ENCODE assay signal across 17 cellular contexts in the genomic region with DNA sequence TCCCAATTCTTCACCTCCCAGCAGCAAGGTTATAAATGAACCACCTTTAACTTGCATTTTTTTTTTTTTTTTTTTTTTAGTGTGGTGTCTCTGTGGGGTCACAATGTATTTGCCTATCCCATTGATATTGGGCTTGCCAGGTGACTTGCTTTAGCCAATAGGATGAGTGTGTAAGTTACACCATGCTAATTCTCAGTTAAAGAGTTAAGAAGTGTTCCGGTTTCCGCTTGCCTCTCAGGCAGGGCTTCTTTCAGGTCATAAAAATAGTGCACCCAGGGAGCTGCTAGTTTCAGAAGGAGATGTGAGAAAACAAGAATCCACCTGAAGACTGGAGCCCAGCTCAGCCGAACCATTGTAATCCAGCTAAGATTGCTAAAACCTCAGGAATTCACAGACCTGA.
DNase-seq lines count a peak whose midpoint lies in the region; ATAC-seq and TF ChIP-seq lines count a peak whose summit lies in the region.
"Had no signal": no experiment of that assay in that cellular context is flagged by ENCODE, and none has a peak within 500 bp of the region (broad histone marks: within the 10 kb centered on the region; RNA-seq: fewer than 3 reads in every experiment).

No MANE protein-coding gene starts in this region.

- H3K27me3 Mint-ChIP-seq in GM23338 (ENCODE audit: insufficient read depth, low read depth, poor library complexity), result no peaks in the 10 kb centered on the region
- H3K27me3 Mint-ChIP-seq in WTC11 (ENCODE audit: low read depth), result no peaks in the 10 kb centered on the region
- H3K27me3 Mint-ChIP-seq: B cell; CD4-positive, CD25-positive, alpha-beta regulatory T cell had no signal

- H3K79me2 ChIP-seq in GM23338 (replicated peaks; ENCODE audit: insufficient read depth), result no peaks in the 10 kb centered on the region

- H3K27me3 ChIP-seq in GM23338 (ENCODE audit: insufficient read depth), result no peaks in the 10 kb centered on the region
- no peaks in the 10 kb centered on the region for H3K27me3 ChIP-seq in adrenal gland
- H3K27me3 ChIP-seq: BLaER1 had no signal

- 87 to 94% (median 91%) methylated on average over 3 of the region's 3 CpGs for whole genome bisulfite sequencing in adrenal gland, 4 donors

- no peak overlapping the region for H3K4me3 Mint-ChIP-seq in GM23338
- H3K4me3 Mint-ChIP-seq in WTC11, result no peak overlapping the region
- H3K4me3 Mint-ChIP-seq: B cell; CD4-positive, CD25-positive, alpha-beta regulatory T cell; CD8-positive, alpha-beta T cell; H9 had no signal

- H3F3A ChIP-seq in GM23338 (replicated peaks; ENCODE audit: low read depth), result no peaks in the 10 kb centered on the region

- H2AFZ ChIP-seq in GM23338, result no peak overlapping the region

- H3K4me1 Mint-ChIP-seq in GM23338 (no peaks in the 10 kb centered on the region), WTC11 (peaks cover 7% of the 10 kb centered on the region)
- H3K4me1 Mint-ChIP-seq: B cell; CD4-positive, CD25-positive, alpha-beta regulatory T cell; H9 had no signal

- H3K27ac ChIP-seq in GM23338 (ENCODE audit: low read depth) (no peak overlapping the region), adrenal gland (no peak overlapping the region)
- H3K27ac ChIP-seq: BLaER1, C4-2B had no signal

- no peak overlapping the region for H3K4me2 ChIP-seq in GM23338
- H3K4me2 ChIP-seq: BLaER1 had no signal

- POLR2A ChIA-PET in WTC11 (lab: Charles Lee), result no interaction called here

- no peaks in the 10 kb centered on the region; the same call in 1 of the 2 replicates for H3K9me2 ChIP-seq in GM23338 (ENCODE audit: insufficient read depth)

- no peaks in the 10 kb centered on the region for H4K20me1 ChIP-seq in GM23338 (replicated peaks; ENCODE audit: insufficient read depth)
- H4K20me1 ChIP-seq: BLaER1 had no signal

- H3K4me1 ChIP-seq in GM23338 (ENCODE audit: insufficient read depth), result no peaks in the 10 kb centered on the region
- no peaks in the 10 kb centered on the region for H3K4me1 ChIP-seq in adrenal gland (replicated peaks in 1 of 2)
- H3K4me1 ChIP-seq: BLaER1, Caco-2 had no signal

- intact Hi-C loops in adrenal gland (cut with DNase I), result no loop called here

- no peaks in the 10 kb centered on the region for H3K36me3 ChIP-seq in GM23338 (ENCODE audit: insufficient read depth)
- no peaks in the 10 kb centered on the region for H3K36me3 ChIP-seq in adrenal gland (replicated peaks in 1 of 2)
- H3K36me3 ChIP-seq: BLaER1 had no signal

- H3K4me3 ChIP-seq in GM23338 (no peak overlapping the region), adrenal gland (no peak overlapping the region)
- H3K4me3 ChIP-seq: BLaER1 had no signal

- peak overlapping the region; percentile 67; the same call in 1 of the 2 replicates for H3K27ac Mint-ChIP-seq in GM23338
- peak overlapping the region; percentile 15; the same call in 1 of the 2 replicates for H3K27ac Mint-ChIP-seq in WTC11
- H3K27ac Mint-ChIP-seq: B cell; CD4-positive, CD25-positive, alpha-beta regulatory T cell; CD8-positive, alpha-beta T cell; H9 had no signal

- TF ChIP-seq POLR2A in adrenal gland (IDR thresholded peaks at IDR 0.05), result no peak

- TF ChIP-seq CTCF in GM23338 (conservative IDR thresholded peaks at IDR 0.05; ENCODE audit: low read depth in 2 of 2) (no peak), WTC11 (IDR thresholded peaks at IDR 0.05) (no peak), adrenal gland (IDR thresholded peaks at IDR 0.05) (no peak)

- CTCF ChIA-PET in WTC11 (lab: Charles Lee), result no interaction called here

- ATAC-seq in GM18867 (IDR thresholded peaks at IDR 0.05; ENCODE audit: unreplicated experiment), result peak; percentile 42
- no peak for ATAC-seq in GM23338
- ATAC-seq in WTC11, result peak; percentile 52
- ATAC-seq in GM21786 (IDR thresholded peaks at IDR 0.05; ENCODE audit: unreplicated experiment), result no peak
- ATAC-seq: CD8-positive, alpha-beta T cell; HCT116 had no signal

- H3K9me3 Mint-ChIP-seq in GM23338, result peaks cover 6% of the 10 kb centered on the region; the same call in 1 of the 3 replicates
- H3K9me3 Mint-ChIP-seq in WTC11, result peaks cover 10% of the 10 kb centered on the region; the same call in 1 of the 2 replicates
- H3K9me3 Mint-ChIP-seq: H9 had no signal

- DNase-seq in GM23338 (ENCODE audit: low spot score), result no peak
- DNase-seq in NCI-H69 (lab: John Stamatoyannopoulos, UW), result peak; percentile 12
- no peak for DNase-seq in WTC11 (ENCODE audit: low spot score)
- no peak for DNase-seq in AG08395 (ENCODE audit: low spot score)
- no peak for DNase-seq in adrenal gland
- DNase-seq: Caco-2; CD4-positive, CD25-positive, alpha-beta regulatory T cell; CD8-positive, alpha-beta T cell; DMS153; DND-41; H9 had no signal

- H3K9me3 ChIP-seq in adrenal gland (replicated peaks in 1 of 3), result no peaks in the 10 kb centered on the region
- H3K9me3 ChIP-seq: BLaER1, Caco-2 had no signal

- H3K36me3 Mint-ChIP-seq in GM23338 (ENCODE audit: low read depth) (peaks cover 3% of the 10 kb centered on the region; the same call in 1 of the 3 replicates), WTC11 (no peaks in the 10 kb centered on the region; the same call in 1 of the 2 replicates)
- H3K36me3 Mint-ChIP-seq: CD4-positive, CD25-positive, alpha-beta regulatory T cell; CD8-positive, alpha-beta T cell had no signal

TF ChIP-seq in WTC11, 78 proteins besides CTCF, POLR2A, EP300 and RAD21:
- no peak for TF ChIP-seq ZNF232 (CRISPR knock-in tag; IDR thresholded peaks at IDR 0.05)
- no peak for TF ChIP-seq E2F4 (CRISPR knock-in tag; IDR thresholded peaks at IDR 0.05; ENCODE audit: borderline replicate concordance, low read depth)
TF ChIP-seq in WTC11: peak in this region for 0.

Comparison
In these comparisons a context has a peak if more than half of its experiments do, and no peak if none do; other contexts are left out.
1. ATAC-seq: peak in GM18867 (single experiment) and WTC11 (single experiment); none in GM23338 (single experiment) and GM21786 (single experiment).